ENCODE assay signal across 8 cellular contexts in genomic region chr2:86807462-86808275, GRCh38. TPM values are rescaled to one million over a fixed set of nuclear protein-coding genes. Genes with fewer than 3 reads are reported as not detected.
DNase-seq lines count a peak whose midpoint lies in the region; ATAC-seq and TF ChIP-seq lines count a peak whose summit lies in the region.

No MANE protein-coding gene starts in this region.

- H3F3A ChIP-seq in neural progenitor cell (ENCODE audit: low read depth): peaks cover 5% of the 10 kb centered on the region

- peaks cover 26% of the 10 kb centered on the region for H3K4me1 Mint-ChIP-seq in CD14-positive monocyte
- peaks cover 6% of the 10 kb centered on the region for H3K4me1 Mint-ChIP-seq in neural progenitor cell

- H3K4me3 ChIP-seq in fibroblast of the aortic adventitia (ENCODE audit: low read depth, low read length): peak overlapping the region; percentile 55
- H3K4me3 ChIP-seq in neural progenitor cell: peak overlapping the region; percentile 49

- H3K27ac ChIP-seq in neural progenitor cell: no peak overlapping the region

- ATAC-seq in GM19324 (IDR thresholded peaks at IDR 0.05; ENCODE audit: low FRiP score, unreplicated experiment): peak; percentile 21

- no peaks in the 10 kb centered on the region for H3K36me3 ChIP-seq in neural progenitor cell

- peaks cover 0 to 1% of the 10 kb centered on the region in 2 donors for H3K36me3 Mint-ChIP-seq in CD14-positive monocyte
- H3K36me3 Mint-ChIP-seq in neural progenitor cell: no peaks in the 10 kb centered on the region

- peak overlapping the region; percentile 99 for H3K4me2 ChIP-seq in neural progenitor cell

- DNase-seq in CD14-positive monocyte (ENCODE audit: low spot score) (no peak), NCI-H2029 treated with DMSO at 0.1 percent for 48 hours (lab: John Stamatoyannopoulos, UW) (peak; percentile 21), fibroblast of the aortic adventitia (ENCODE audit: low read depth) (peak; percentile 10), neural progenitor cell (ENCODE audit: low spot score) (peak; percentile 73), midbrain (lab: John Stamatoyannopoulos, UW) (no peak), AG08396 (ENCODE audit: low spot score) (no peak)
- DNase-seq in activated T-cell treated with anti-CD3 and anti-CD28 coated beads, Interleukin-2, amount 50 U/mL, for 48 hours: peak; percentile 70 to 74

- no peak overlapping the region for H3K9ac ChIP-seq in neural progenitor cell

- H2AFZ ChIP-seq in neural progenitor cell (replicated peaks): peak overlapping the region; percentile 96

- no peaks in the 10 kb centered on the region for H3K79me2 ChIP-seq in neural progenitor cell (ENCODE audit: low read depth)

- peaks cover 43% of the 10 kb centered on the region for H3K27me3 ChIP-seq in neural progenitor cell

- H3K4me3 Mint-ChIP-seq in CD14-positive monocyte (peak overlapping the region; percentile 79 to 94), neural progenitor cell (peak overlapping the region; percentile 94)

- intact Hi-C loops in CD14-positive monocyte (cut with micrococcal nuclease): no loop called here

- no peak for TF ChIP-seq CTCF in CD14-positive monocyte (IDR thresholded peaks at IDR 0.05)
- no peak for TF ChIP-seq CTCF in fibroblast of the aortic adventitia (IDR thresholded peaks at IDR 0.05; ENCODE audit: insufficient read depth, low read length)
- no peak for TF ChIP-seq CTCF in neural progenitor cell (IDR thresholded peaks at IDR 0.05)

- peak overlapping the region in 1 of 7 donors; percentile 24 for H3K27ac Mint-ChIP-seq in CD14-positive monocyte
- peak overlapping the region; percentile 36 for H3K27ac Mint-ChIP-seq in neural progenitor cell

- peaks cover 0 to 12% (median 3%) of the 10 kb centered on the region in 7 donors for H3K9me3 Mint-ChIP-seq in CD14-positive monocyte
- H3K9me3 Mint-ChIP-seq in neural progenitor cell: no peaks in the 10 kb centered on the region

- no peaks in the 10 kb centered on the region for H4K20me1 ChIP-seq in neural progenitor cell (ENCODE audit: low read depth)

- no peaks in the 10 kb centered on the region for H3K9me3 ChIP-seq in neural progenitor cell (ENCODE audit: low read depth)

- peaks cover 50 to 78% (median 63%) of the 10 kb centered on the region in 3 donors for H3K27me3 Mint-ChIP-seq in CD14-positive monocyte (ENCODE audit: low read depth in 3 of 3)
- H3K27me3 Mint-ChIP-seq in neural progenitor cell (ENCODE audit: insufficient read depth, low read depth): peaks cover 10% of the 10 kb centered on the region

- peaks cover 4% of the 10 kb centered on the region for H3K4me1 ChIP-seq in neural progenitor cell

RNA-seq across cellular contexts. Expression of gene CD8A, which starts 17.0 kb away (rescaled TPM):
- 1 to 10 TPM in 1 of 2 donors, under 1 TPM in 1; 0.88 to 1.1 TPM for polyA plus RNA-seq in CD14-positive monocyte
- total RNA-seq in fibroblast of the aortic adventitia (ENCODE audit: low replicate concordance) (not detected in 2 replicates), neural progenitor cell (ENCODE audit: low replicate concordance) (0.03 and 0.34 TPM in 2 replicates)

RNA-seq across cellular contexts. Expression of gene CD8B, which starts 54.0 kb away (rescaled TPM):
- polyA plus RNA-seq in CD14-positive monocyte: 1 to 10 TPM; 1.5 to 1.6 TPM
- not detected in 2 replicates for total RNA-seq in fibroblast of the aortic adventitia (ENCODE audit: low replicate concordance)
- not detected in 2 replicates for total RNA-seq in neural progenitor cell (ENCODE audit: low replicate concordance)

Comparison
In these comparisons a context has a peak if more than half of its experiments do, and no peak if none do; other contexts are left out.
1. DNase-seq: peak in NCI-H2029 treated with DMSO at 0.1 percent for 48 hours (single experiment), activated T-cell treated with anti-CD3 and anti-CD28 coated beads, Interleukin-2, amount 50 U/mL, for 48 hours (2 of 2), fibroblast of the aortic adventitia (single experiment) and neural progenitor cell (single experiment); none in CD14-positive monocyte (single experiment), midbrain (single experiment) and AG08396 (single experiment).